ENCODE assay signal across 20 cellular contexts in the genomic region with DNA sequence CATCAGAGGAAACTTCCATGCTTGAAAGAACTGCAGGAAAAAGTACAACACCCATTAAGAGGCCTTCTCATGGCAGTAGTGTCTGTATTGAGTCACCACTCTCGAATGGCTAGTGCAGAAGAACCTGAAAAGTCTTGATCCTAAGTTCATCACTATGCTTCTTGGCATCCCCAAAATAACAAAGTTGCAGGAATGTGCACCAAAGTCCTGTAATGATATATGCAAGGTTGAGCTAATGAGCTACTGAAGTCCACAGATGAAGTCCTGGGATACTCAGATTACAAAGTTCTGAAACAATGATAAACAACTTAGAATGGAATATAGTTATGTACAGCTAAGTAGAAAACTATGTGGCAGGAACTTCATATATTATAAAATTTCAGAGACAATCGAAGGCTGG.
"Had no signal": no experiment of that assay in that cellular context is flagged by ENCODE, and none has a peak within 500 bp of the region (broad histone marks: within the 10 kb centered on the region; RNA-seq: fewer than 3 reads in every experiment).

No MANE protein-coding gene starts in this region.

- H3K27ac ChIP-seq: body of pancreas, coronary artery, esophagus muscularis mucosa, gastrocnemius medialis, neural progenitor cell, ovary, thyroid gland, WERI-Rb-1 had no signal

- H3K27me3 Mint-ChIP-seq: activated naive CD4-positive, alpha-beta T cell treated with anti-CD3 and anti-CD28 coated beads, Interleukin-2, amount 10 ng/mL, durations not matched to agents 7 days and 5 days; naive B cell; stimulated activated memory B cell treated with anti-CD40 and anti-IgM and Interleukin-4, amounts not matched to agents 10 μg/mL and 1 μg/mL and 100 μg/mL, for 72 hours had no signal

- FAIRE-seq: islet of Langerhans had no signal

- ATAC-seq: body of pancreas; gastrocnemius medialis; left lobe of liver; stimulated activated memory B cell treated with anti-CD40 and anti-IgM and Interleukin-4, amounts not matched to agents 10 μg/mL and 1 μg/mL and 100 μg/mL, for 72 hours had no signal

- H3K9ac ChIP-seq: neural progenitor cell had no signal

- H3K4me1 ChIP-seq: body of pancreas, esophagus muscularis mucosa, gastrocnemius medialis, neural progenitor cell, thyroid gland had no signal

- H3K36me3 ChIP-seq: esophagus muscularis mucosa, gastrocnemius medialis, neural progenitor cell, ovary, thyroid gland, WERI-Rb-1 had no signal

- H3K9me3 Mint-ChIP-seq: neural progenitor cell had no signal

- H3K4me3 Mint-ChIP-seq: activated naive CD4-positive, alpha-beta T cell treated with anti-CD3 and anti-CD28 coated beads, Interleukin-2, amount 10 ng/mL, durations not matched to agents 7 days and 5 days; naive B cell; neural progenitor cell; stimulated activated memory B cell treated with anti-CD40 and anti-IgM and Interleukin-4, amounts not matched to agents 10 μg/mL and 1 μg/mL and 100 μg/mL, for 72 hours had no signal

- H3K27ac Mint-ChIP-seq: activated naive CD4-positive, alpha-beta T cell treated with anti-CD3 and anti-CD28 coated beads, Interleukin-2, amount 10 ng/mL, durations not matched to agents 7 days and 5 days; naive B cell; neural progenitor cell; stimulated activated memory B cell treated with anti-CD40 and anti-IgM and Interleukin-4, amounts not matched to agents 10 μg/mL and 1 μg/mL and 100 μg/mL, for 72 hours had no signal

- H2AFZ ChIP-seq: neural progenitor cell had no signal

- H3K9me3 ChIP-seq: body of pancreas, esophagus muscularis mucosa, gastrocnemius medialis, ovary, thyroid gland had no signal

- H3K4me2 ChIP-seq: neural progenitor cell had no signal

- H3K36me3 Mint-ChIP-seq: activated naive CD4-positive, alpha-beta T cell treated with anti-CD3 and anti-CD28 coated beads, Interleukin-2, amount 10 ng/mL, durations not matched to agents 7 days and 5 days; naive B cell; neural progenitor cell; stimulated activated memory B cell treated with anti-CD40 and anti-IgM and Interleukin-4, amounts not matched to agents 10 μg/mL and 1 μg/mL and 100 μg/mL, for 72 hours had no signal

- DNase-seq: activated CD4-positive, alpha-beta T cell treated with anti-CD3 and anti-CD28 coated beads, Interleukin-2, amount 50 U/mL, for 48 hours; activated naive CD4-positive, alpha-beta T cell treated with anti-CD3 and anti-CD28 coated beads, Interleukin-2, amount 10 ng/mL, durations not matched to agents 7 days and 5 days; activated T-cell treated with anti-CD3 and anti-CD28 coated beads, Interleukin-2, amount 50 U/mL, for 1 hour; body of pancreas; central memory CD4-positive, alpha-beta T cell; effector CD4-positive, alpha-beta T cell; gastrocnemius medialis; naive B cell; ovary; retina; stimulated activated CD4-positive, alpha-beta T cell treated with anti-CD3 and anti-CD28 coated beads, Interleukin-2, amount 100 ng/mL, for 48 hours; T-helper 1 cell; thyroid gland; WERI-Rb-1 had no signal

- H3K27me3 ChIP-seq: body of pancreas, esophagus muscularis mucosa, gastrocnemius medialis, neural progenitor cell, ovary, thyroid gland had no signal

- H3K4me3 ChIP-seq: body of pancreas, coronary artery, esophagus muscularis mucosa, gastrocnemius medialis, neural progenitor cell, ovary, thyroid gland had no signal

- H3K4me1 Mint-ChIP-seq: activated naive CD4-positive, alpha-beta T cell treated with anti-CD3 and anti-CD28 coated beads, Interleukin-2, amount 10 ng/mL, durations not matched to agents 7 days and 5 days; naive B cell; neural progenitor cell; stimulated activated memory B cell treated with anti-CD40 and anti-IgM and Interleukin-4, amounts not matched to agents 10 μg/mL and 1 μg/mL and 100 μg/mL, for 72 hours had no signal
